8 cellular contexts compared by ENCODE assay signal in the genomic region with DNA sequence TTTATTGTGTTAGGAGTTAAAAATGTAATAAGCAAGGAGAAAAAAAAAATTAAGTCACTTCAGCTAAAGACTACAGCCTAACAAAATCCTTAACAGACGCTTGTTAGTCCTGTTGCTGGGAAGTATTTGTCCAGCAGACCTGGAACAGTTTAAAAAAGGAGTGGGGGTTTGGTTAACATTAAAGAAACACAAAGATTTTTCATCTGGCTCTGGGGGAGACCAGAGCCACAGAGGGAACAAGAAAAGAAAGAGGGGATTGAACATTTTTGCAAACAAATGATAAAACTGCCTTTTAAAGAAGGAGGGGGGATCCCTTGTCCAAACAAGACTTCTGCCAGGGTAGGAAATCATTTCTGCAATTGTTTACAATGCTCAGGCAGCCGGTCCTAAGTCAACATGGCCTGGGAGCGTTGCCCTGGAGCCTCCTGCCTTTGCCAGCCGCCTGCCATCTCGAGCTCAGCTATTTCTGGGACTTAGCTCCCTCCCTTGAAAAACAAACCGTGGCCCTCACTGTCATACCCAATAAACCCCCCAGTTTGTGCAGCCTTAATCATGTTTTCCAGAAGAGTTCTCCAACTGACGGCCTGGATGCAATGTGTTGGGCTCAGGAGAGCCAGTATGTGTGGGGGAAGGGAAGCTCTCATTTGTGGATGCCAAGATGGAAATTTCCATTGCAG.
DNase-seq lines count a peak whose midpoint lies in the region; ATAC-seq, FAIRE-seq and TF ChIP-seq lines count a peak whose summit lies in the region.

No MANE protein-coding gene starts in this region.

- H2BK15ac ChIP-seq in mesenchymal stem cell (ENCODE audit: low read depth, poor library complexity, severe bottlenecking): peak overlapping the region; percentile 23

- 12% methylated on average over 6 of the region's 7 CpGs for WGBS in mesenchymal stem cell

- peaks cover 7% of the 10 kb centered on the region for H3K4me1 ChIP-seq in mesenchymal stem cell (ENCODE audit: control insufficient read depth, insufficient read depth, low read depth, low read length)
- H3K4me1 ChIP-seq in upper lobe of right lung: peaks cover 17% of the 10 kb centered on the region

- peak overlapping the region; percentile 90 for H4K91ac ChIP-seq in mesenchymal stem cell (ENCODE audit: low read length)

- peak overlapping the region; percentile 49 for H2BK5ac ChIP-seq in mesenchymal stem cell (ENCODE audit: low read depth, low read length, poor library complexity, severe bottlenecking)

- H3K18ac ChIP-seq in mesenchymal stem cell (ENCODE audit: low read depth in 1 of 2, low read length in 2 of 2): peak overlapping the region; percentile 56 to 97

- no peak overlapping the region for H3K4me3 Mint-ChIP-seq in stimulated activated effector memory CD8-positive, alpha-beta T cell treated with anti-CD3 and anti-CD28 coated beads, Interleukin-12 subunit alpha, Interleukin-12 subunit beta, amount 100 ng/mL, for 72 hours

- ATAC-seq in upper lobe of right lung (peak; percentile 81), GM21515 (IDR thresholded peaks at IDR 0.05; ENCODE audit: unreplicated experiment) (no peak)
- no peak for ATAC-seq in stimulated activated effector memory CD8-positive, alpha-beta T cell treated with anti-CD3 and anti-CD28 coated beads, Interleukin-12 subunit alpha, Interleukin-12 subunit beta, amount 100 ng/mL, for 72 hours

- H3K27me3 ChIP-seq in mesenchymal stem cell (ENCODE audit: control insufficient read depth in 1 of 2, insufficient read depth in 1 of 2, low read length in 2 of 2): no peaks in the 10 kb centered on the region
- no peaks in the 10 kb centered on the region for H3K27me3 ChIP-seq in upper lobe of right lung

- peaks cover 5% of the 10 kb centered on the region for H3K4me1 Mint-ChIP-seq in stimulated activated effector memory CD8-positive, alpha-beta T cell treated with anti-CD3 and anti-CD28 coated beads, Interleukin-12 subunit alpha, Interleukin-12 subunit beta, amount 100 ng/mL, for 72 hours

- H3K4me3 ChIP-seq in mesenchymal stem cell (ENCODE audit: insufficient read depth in 1 of 2, low read depth in 1 of 2, low read length in 2 of 2): peak overlapping the region in 1 of 2 experiments; percentile 46
- H3K4me3 ChIP-seq in upper lobe of right lung: no peak overlapping the region

- H3K27ac Mint-ChIP-seq in stimulated activated effector memory CD8-positive, alpha-beta T cell treated with anti-CD3 and anti-CD28 coated beads, Interleukin-12 subunit alpha, Interleukin-12 subunit beta, amount 100 ng/mL, for 72 hours: no peak overlapping the region

- no peaks in the 10 kb centered on the region for H3K9me3 Mint-ChIP-seq in stimulated activated effector memory CD8-positive, alpha-beta T cell treated with anti-CD3 and anti-CD28 coated beads, Interleukin-12 subunit alpha, Interleukin-12 subunit beta, amount 100 ng/mL, for 72 hours

- peak overlapping the region; percentile 6 for H3K9ac ChIP-seq in mesenchymal stem cell (ENCODE audit: low read length)

- H2AFZ ChIP-seq in mesenchymal stem cell (ENCODE audit: low read depth, low read length): peak overlapping the region; percentile 80

- no peaks in the 10 kb centered on the region for H3K79me1 ChIP-seq in mesenchymal stem cell (replicated peaks; ENCODE audit: low read length, poor library complexity, severe bottlenecking)

- intact Hi-C loops in upper lobe of right lung (cut with DNase I): no loop called here

- peak overlapping the region; percentile 82 to 97 for H2BK12ac ChIP-seq in mesenchymal stem cell (ENCODE audit: low read length in 2 of 2)

- no peak overlapping the region for H3K23ac ChIP-seq in mesenchymal stem cell (ENCODE audit: low read length in 2 of 2)

- H3K9me3 ChIP-seq in mesenchymal stem cell (ENCODE audit: control insufficient read depth, low read length) (peaks cover 6% of the 10 kb centered on the region), upper lobe of right lung (no peaks in the 10 kb centered on the region)

- FAIRE-seq in D721Med (lab: Jason Lieb, UNC): no peak

- H3K27ac ChIP-seq in mesenchymal stem cell (ENCODE audit: low read length, poor library complexity, severe bottlenecking) (peak overlapping the region; percentile 60), upper lobe of right lung (peak overlapping the region; percentile 83)

- DNase-seq in NCI-H1694 (lab: John Stamatoyannopoulos, UW): peak; percentile 4
- no peak for DNase-seq in NCI-H1694 treated with DMSO at 0.1 percent for 48 hours (lab: John Stamatoyannopoulos, UW)
- DNase-seq in cerebellum (ENCODE audit: low spot score): peak; percentile 58
- peak; percentile 45 for DNase-seq in mesenchymal stem cell
- DNase-seq in upper lobe of right lung: peak; percentile 81
- DNase-seq in stimulated activated effector memory CD8-positive, alpha-beta T cell treated with anti-CD3 and anti-CD28 coated beads, Interleukin-12 subunit alpha, Interleukin-12 subunit beta, amount 100 ng/mL, for 72 hours (ENCODE audit: low spot score in 2 of 2): no peak
- no peak for DNase-seq in D721Med (ENCODE audit: insufficient read length, low spot score)

- peak overlapping the region; percentile 31 for H2AK5ac ChIP-seq in mesenchymal stem cell (ENCODE audit: low read length, severe bottlenecking)

- peak overlapping the region; percentile 89 for H4K8ac ChIP-seq in mesenchymal stem cell (ENCODE audit: low read length)

- H3K4me2 ChIP-seq in mesenchymal stem cell (ENCODE audit: low read length, poor library complexity, severe bottlenecking): peak overlapping the region; percentile 6

- TF ChIP-seq CTCF in upper lobe of right lung (IDR thresholded peaks at IDR 0.05) (no peak), D721Med (IDR thresholded peaks at IDR 0.05; ENCODE audit: insufficient read depth, missing control alignments) (no peak)

- no peak overlapping the region for H3K14ac ChIP-seq in mesenchymal stem cell (ENCODE audit: low read length in 2 of 2)

- H3K4ac ChIP-seq in mesenchymal stem cell (ENCODE audit: low read depth in 1 of 2, low read length in 2 of 2): peak overlapping the region; percentile 39 to 79

- no peaks in the 10 kb centered on the region for H3K36me3 ChIP-seq in mesenchymal stem cell (ENCODE audit: control insufficient read depth in 1 of 2, insufficient read depth in 2 of 2, low read depth in 1 of 2, low read length in 2 of 2)
- H3K36me3 ChIP-seq in upper lobe of right lung: no peaks in the 10 kb centered on the region

- H2BK120ac ChIP-seq in mesenchymal stem cell (ENCODE audit: low read depth, low read length): peak overlapping the region; percentile 93

- H3K36me3 Mint-ChIP-seq in stimulated activated effector memory CD8-positive, alpha-beta T cell treated with anti-CD3 and anti-CD28 coated beads, Interleukin-12 subunit alpha, Interleukin-12 subunit beta, amount 100 ng/mL, for 72 hours: no peaks in the 10 kb centered on the region

Comparison
In these comparisons a context has a peak if more than half of its experiments do, and no peak if none do; other contexts are left out.
1. DNase-seq: peak in NCI-H1694 (single experiment), cerebellum (single experiment), mesenchymal stem cell (single experiment) and upper lobe of right lung (single experiment); none in NCI-H1694 treated with DMSO at 0.1 percent for 48 hours (single experiment), stimulated activated effector memory CD8-positive, alpha-beta T cell treated with anti-CD3 and anti-CD28 coated beads, Interleukin-12 subunit alpha, Interleukin-12 subunit beta, amount 100 ng/mL, for 72 hours (0 of 2) and D721Med (single experiment).